ENCODE assay signal across 17 cellular contexts in the genomic region with DNA sequence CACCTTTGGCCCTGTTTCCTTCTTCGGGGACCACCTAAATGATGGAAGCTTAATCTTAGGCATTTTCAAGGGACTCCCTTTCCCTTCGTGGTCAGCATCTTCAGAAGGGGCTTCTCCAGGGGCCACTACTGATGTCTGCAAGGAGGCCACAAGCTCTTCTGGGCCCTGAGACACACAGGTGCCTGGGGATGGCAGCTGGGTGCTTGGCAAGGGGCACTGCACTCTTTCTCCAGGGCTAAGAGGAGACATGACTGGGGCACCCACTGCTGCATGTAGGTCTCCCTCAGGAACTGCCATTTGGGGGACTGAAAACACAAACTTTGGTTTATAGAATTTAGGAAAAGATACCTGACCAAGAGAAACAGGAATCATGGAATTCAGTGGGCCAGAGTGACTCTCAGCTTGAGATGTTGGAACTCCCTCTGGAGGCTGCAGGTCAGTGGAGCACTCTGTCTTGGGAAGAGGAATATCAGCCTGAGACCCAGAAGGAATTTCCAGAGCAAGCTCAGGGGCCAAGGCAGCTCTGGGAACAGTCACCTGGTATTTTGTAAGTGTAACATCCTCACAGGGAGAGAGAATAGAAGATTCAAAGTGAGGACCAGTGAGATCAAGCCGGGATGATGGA. TPM values are rescaled to one million over a fixed set of nuclear protein-coding genes. Genes with fewer than 3 reads are reported as not detected.
DNase-seq lines count a peak whose midpoint lies in the region; ATAC-seq, FAIRE-seq and TF ChIP-seq lines count a peak whose summit lies in the region.
"Had no signal": no experiment of that assay in that cellular context is flagged by ENCODE, and none has a peak within 500 bp of the region (broad histone marks: within the 10 kb centered on the region; RNA-seq: fewer than 3 reads in every experiment).

No MANE protein-coding gene starts in this region.

- TF ChIP-seq POLR2A in HepG2 (IDR thresholded peaks at IDR 0.05; ENCODE audit: insufficient read depth in 1 of 2, low read depth in 2 of 2, low read length in 2 of 2) (no peak), right lobe of liver (IDR thresholded peaks at IDR 0.05) (no peak)

- no peak overlapping the region for H2AFZ ChIP-seq in HepG2 (ENCODE audit: low read length)
- no peak overlapping the region for H2AFZ ChIP-seq in OCI-LY3 (ENCODE audit: low read depth, low read length)
- H2AFZ ChIP-seq in trophoblast cell (ENCODE audit: insufficient read depth, low read length, poor library complexity): no peak overlapping the region
- H2AFZ ChIP-seq: GM23248 had no signal

- CTCF ChIA-PET in HepG2 (lab: Yijun Ruan, JAX; ENCODE audit: low intra/inter-chr PET ratio, low total read pairs): no interaction called here

- H3K27ac ChIP-seq in HepG2 (ENCODE audit: extremely low read length, insufficient read depth, low read length) (no peak overlapping the region), right lobe of liver (no peak overlapping the region), OCI-LY3 (ENCODE audit: low read length) (no peak overlapping the region), foreskin keratinocyte (no peak overlapping the region), trophoblast cell (ENCODE audit: low read depth, low read length) (no peak overlapping the region)
- H3K27ac ChIP-seq: GM23248, ovary had no signal

- no peak overlapping the region for H2BK12ac ChIP-seq in trophoblast cell (ENCODE audit: low read length)

- H4K12ac ChIP-seq in trophoblast cell (ENCODE audit: low read depth, low read length): no peak overlapping the region

- in situ Hi-C loops in HepG2 (cut with HindIII; ENCODE audit: extremely low pct_ligation_motif_present, low pct_unique_long_range_greater_than_20kb): no loop called here

- WGBS in HepG2 (ENCODE audit: low lambda C conversion rate): 4% methylated on average over 3 of the region's 3 CpGs
- WGBS in right lobe of liver (ENCODE audit: insufficient coverage, low coverage, low lambda C conversion rate, missing lambda C conversion rate): 67% methylated on average over 3 of the region's 3 CpGs
- WGBS in trophoblast cell (ENCODE audit: extremely low coverage, insufficient coverage, insufficient read length): no CpG with 5 or more reads among the region's 3 CpGs

- H3K4me3 ChIP-seq in HepG2 (replicated peaks in 1 of 3; ENCODE audit: insufficient read depth in 1 of 3, low read depth in 2 of 3, low read length in 3 of 3): no peak overlapping the region
- no peak overlapping the region for H3K4me3 ChIP-seq in right lobe of liver
- no peak overlapping the region for H3K4me3 ChIP-seq in OCI-LY3 (ENCODE audit: low read length)
- H3K4me3 ChIP-seq in trophoblast cell (ENCODE audit: low read depth, low read length): no peak overlapping the region
- H3K4me3 ChIP-seq: GM23248, ovary had no signal

- no TSS peak for BruUV-seq in HepG2 (replicated peaks; lab: Mats Ljungman, UMichigan)

- H3K36me3 ChIP-seq in HepG2 (replicated peaks in 1 of 2; ENCODE audit: control insufficient read depth in 1 of 2, insufficient read depth in 2 of 2, low read length in 2 of 2) (no peaks in the 10 kb centered on the region), right lobe of liver (no peaks in the 10 kb centered on the region), OCI-LY3 (replicated peaks; ENCODE audit: low read depth, low read length) (no peaks in the 10 kb centered on the region), trophoblast cell (ENCODE audit: control insufficient read depth in 1 of 2, insufficient read depth in 2 of 2, low read length in 2 of 2) (no peaks in the 10 kb centered on the region)
- H3K36me3 ChIP-seq: ovary had no signal

- H3K14ac ChIP-seq in trophoblast cell (ENCODE audit: low read length): no peak overlapping the region

- H2AK5ac ChIP-seq in trophoblast cell (ENCODE audit: low read length): no peak overlapping the region

- no peaks in the 10 kb centered on the region for H3K79me1 ChIP-seq in trophoblast cell (ENCODE audit: low read length)

- H3K9me3 ChIP-seq in HepG2 (ENCODE audit: low read length) (no peaks in the 10 kb centered on the region), right lobe of liver (no peaks in the 10 kb centered on the region), OCI-LY3 (ENCODE audit: insufficient read depth, low read length) (no peaks in the 10 kb centered on the region), trophoblast cell (ENCODE audit: insufficient read depth, low read depth, low read length) (peaks cover 19% of the 10 kb centered on the region)
- H3K9me3 ChIP-seq: ovary had no signal

- no peak overlapping the region for H2BK120ac ChIP-seq in trophoblast cell (ENCODE audit: insufficient read depth, low read length, poor library complexity)

- H3K4ac ChIP-seq in trophoblast cell (ENCODE audit: low read depth, low read length): no peak overlapping the region

- intact Hi-C loops in HepG2 (cut with micrococcal nuclease; ENCODE audit: unreplicated experiment) (no loop called here), right lobe of liver (cut with DNase I) (no loop called here)

- H4K20me1 ChIP-seq in HepG2 (ENCODE audit: insufficient read depth, low read length) (no peaks in the 10 kb centered on the region), OCI-LY3 (ENCODE audit: insufficient read depth, low read length) (no peaks in the 10 kb centered on the region)

- H3K4me1 ChIP-seq in HepG2 (ENCODE audit: insufficient read depth, low read length) (no peaks in the 10 kb centered on the region), right lobe of liver (no peaks in the 10 kb centered on the region), OCI-LY3 (ENCODE audit: low read length) (0 out of 2 replicates have a peak, but pooled peaks cover 5% of the 10 kb centered on the region), foreskin keratinocyte (no peaks in the 10 kb centered on the region), trophoblast cell (ENCODE audit: control insufficient read depth in 1 of 2, insufficient read depth in 2 of 2, low read length in 2 of 2) (no peaks in the 10 kb centered on the region)

- POLR2A ChIA-PET in HepG2 (lab: Yijun Ruan, JAX): no interaction called here

- no peak overlapping the region for H4K8ac ChIP-seq in trophoblast cell (ENCODE audit: low read depth, low read length)

- no peaks in the 10 kb centered on the region for H3K79me2 ChIP-seq in HepG2 (ENCODE audit: insufficient read depth, low read length)
- no peaks in the 10 kb centered on the region for H3K79me2 ChIP-seq in OCI-LY3 (ENCODE audit: low read length)
- H3K79me2 ChIP-seq in trophoblast cell (ENCODE audit: control insufficient read depth, insufficient read depth, low read length, poor library complexity): no peaks in the 10 kb centered on the region

- TF ChIP-seq EP300 in HepG2 (IDR thresholded peaks at IDR 0.05; ENCODE audit: low read depth in 2 of 2, low read length in 2 of 2): no peak
- TF ChIP-seq EP300 in HepG2 (CRISPR knock-in tag; IDR thresholded peaks at IDR 0.05; ENCODE audit: borderline replicate concordance): no peak

- no peak for TF ChIP-seq RAD21 in HepG2 (CRISPR knock-in tag; IDR thresholded peaks at IDR 0.05)

- TF ChIP-seq CTCF in HepG2 (CRISPR knock-in tag; IDR thresholded peaks at IDR 0.05): peak; percentile 40
- TF ChIP-seq CTCF in right lobe of liver (IDR thresholded peaks at IDR 0.05): no peak
- TF ChIP-seq CTCF in OCI-LY3 (IDR thresholded peaks at IDR 0.05; ENCODE audit: low read depth, low read length): peak; percentile 19
- peak; percentile 31 for TF ChIP-seq CTCF in foreskin keratinocyte (conservative IDR thresholded peaks at IDR 0.05)

- H3K9ac ChIP-seq in HepG2 (ENCODE audit: insufficient read depth, low read depth, low read length) (no peak overlapping the region), OCI-LY3 (ENCODE audit: low read length) (no peak overlapping the region), trophoblast cell (ENCODE audit: low read length) (no peak overlapping the region)
- H3K9ac ChIP-seq: GM23248 had no signal

- H3K23ac ChIP-seq in trophoblast cell (ENCODE audit: low read length): no peak overlapping the region

- H4K91ac ChIP-seq in trophoblast cell (ENCODE audit: low read depth, low read length): no peak overlapping the region

- H3K27me3 ChIP-seq in HepG2 (ENCODE audit: control insufficient read depth in 1 of 2, insufficient read depth in 2 of 2, low read length in 2 of 2): peaks cover 5 to 77% of the 10 kb centered on the region in 2 experiments; a peak in 4 of 5 replicates
- no peaks in the 10 kb centered on the region for H3K27me3 ChIP-seq in right lobe of liver
- peaks cover 43% of the 10 kb centered on the region for H3K27me3 ChIP-seq in OCI-LY3 (ENCODE audit: low read depth, low read length)
- H3K27me3 ChIP-seq in foreskin keratinocyte: no peaks in the 10 kb centered on the region
- peaks cover 2% of the 10 kb centered on the region for H3K27me3 ChIP-seq in trophoblast cell (ENCODE audit: insufficient read depth, low read length)
- H3K27me3 ChIP-seq: ovary had no signal

- ATAC-seq in HepG2 (peak; percentile 66), right lobe of liver (no peak), foreskin keratinocyte (no peak), GM19452 (IDR thresholded peaks at IDR 0.05; ENCODE audit: unreplicated experiment) (no peak), GM19328 (IDR thresholded peaks at IDR 0.05; ENCODE audit: unreplicated experiment) (no peak)
- ATAC-seq: activated CD8-positive, alpha-beta T cell treated with anti-CD3 and anti-CD28 coated beads, Interleukin-2, amount 10 ng/mL, durations not matched to agents 7 days and 5 days; stimulated activated naive B cell treated with anti-CD40 and anti-IgM and Interleukin-4, amounts not matched to agents 10 μg/mL and 1 μg/mL and 100 μg/mL, for 72 hours had no signal

- DNase-seq in HepG2 (ENCODE audit: low spot score) (no peak), right lobe of liver (no peak), foreskin keratinocyte (no peak), trophoblast cell (no peak)
- DNase-seq in stimulated activated CD4-positive, alpha-beta T cell treated with anti-CD3 and anti-CD28 coated beads, Interleukin-15, amount 100 ng/mL, for 24 hours: no peak
- DNase-seq: activated CD8-positive, alpha-beta T cell treated with anti-CD3 and anti-CD28 coated beads, Interleukin-2, amount 10 ng/mL, durations not matched to agents 7 days and 5 days; CD4-positive, CD25-positive, alpha-beta regulatory T cell; GM23248; KBM-7; NCI-H2171; OCI-M1; stimulated activated naive B cell treated with anti-CD40 and anti-IgM and Interleukin-4, amounts not matched to agents 10 μg/mL and 1 μg/mL and 100 μg/mL, for 72 hours had no signal

- FAIRE-seq in HepG2 (lab: Jason Lieb, UNC): no peak

- no peak overlapping the region for H3K4me2 ChIP-seq in HepG2 (ENCODE audit: low read depth, low read length)
- H3K4me2 ChIP-seq in OCI-LY3 (ENCODE audit: low read length): no peak overlapping the region
- no peak overlapping the region for H3K4me2 ChIP-seq in trophoblast cell (ENCODE audit: low read length)

- H3K18ac ChIP-seq in trophoblast cell (ENCODE audit: low read length): no peak overlapping the region

- no peak overlapping the region for H2BK5ac ChIP-seq in trophoblast cell (ENCODE audit: low read depth, low read length, poor library complexity)

RNA-seq across cellular contexts. Expression of gene PLD4, which starts 16.0 kb away (rescaled TPM):
- not detected in 2 replicates for total RNA-seq in HepG2 (2016; rRNA removed; fragmentation: Illumina TruSeq; extraction: Trizol)
- not detected in 2 replicates for total RNA-seq in HepG2 (2016; cell fraction: cytosol; rRNA removed; fragmentation: Illumina TruSeq; extraction: Trizol; ENCODE audit: low read depth)
- total RNA-seq in HepG2 (2016; cell fraction: insoluble cytoplasmic fraction; rRNA removed; fragmentation: Illumina TruSeq; extraction: Trizol): not detected in 2 replicates
- not detected in 2 replicates for total RNA-seq in HepG2 (2016; cell fraction: membrane; rRNA removed; fragmentation: Illumina TruSeq; extraction: Trizol)
- total RNA-seq in HepG2 (2016; cell fraction: nucleus; rRNA removed; fragmentation: Illumina TruSeq; extraction: Trizol): not detected in 2 replicates
- polyA plus RNA-seq in HepG2 (2011; rRNA removed): not detected in 2 replicates
- polyA plus RNA-seq in HepG2 (2011; cell fraction: cytosol; rRNA removed): not detected in 2 replicates
- polyA plus RNA-seq in HepG2 (2011; cell fraction: nucleus; rRNA removed): not detected in 2 replicates
- polyA plus RNA-seq in HepG2 (2012): not detected in 2 replicates
- not detected in 2 replicates for polyA plus RNA-seq in HepG2 (2016; cell fraction: cytosol; fragmentation: Illumina TruSeq; extraction: Trizol; ENCODE audit: low read depth)
- not detected in 2 replicates for polyA plus RNA-seq in HepG2 (2016; cell fraction: insoluble cytoplasmic fraction; fragmentation: Illumina TruSeq; extraction: Trizol; ENCODE audit: low read depth)
- polyA plus RNA-seq in HepG2 (2016; cell fraction: membrane; fragmentation: Illumina TruSeq; extraction: Trizol; ENCODE audit: low read depth): not detected in 2 replicates
- not detected in 2 replicates for polyA plus RNA-seq in HepG2 (2016; cell fraction: nucleus; fragmentation: Illumina TruSeq; extraction: Trizol; ENCODE audit: insufficient read depth, low read depth)
- 0.02 TPM in 1 of 2 replicates, not detected in the other for polyA minus RNA-seq in HepG2 (2011; rRNA and poly(A)+ RNA removed; ENCODE audit: low replicate concordance)
- not detected in 2 replicates for polyA minus RNA-seq in HepG2 (2011; cell fraction: cytosol; rRNA and poly(A)+ RNA removed)
- polyA minus RNA-seq in HepG2 (2011; cell fraction: nucleus; rRNA and poly(A)+ RNA removed): not detected in 2 replicates
- under 1 TPM in 4 of 6 experiments, not detected in 2; 0.12 to 0.49 (median 0.33) TPM for total RNA-seq in right lobe of liver
- not detected in 2 replicates for total RNA-seq in foreskin keratinocyte
- 0.02 and 0.03 TPM in 2 replicates for polyA plus RNA-seq in foreskin keratinocyte
- 0.04 and 0.08 TPM in 2 replicates for polyA plus RNA-seq in trophoblast cell (2013)
- total RNA-seq: activated CD8-positive, alpha-beta T cell treated with anti-CD3 and anti-CD28 coated beads, Interleukin-2, amount 10 ng/mL, durations not matched to agents 7 days and 5 days; CD4-positive, CD25-positive, alpha-beta regulatory T cell; GM23248; lung microvascular endothelial cell had no signal
- polyA plus RNA-seq: GM23248 had no signal

RNA-seq across cellular contexts. Expression of gene AHNAK2, which starts 37.5 kb away (rescaled TPM):
- 0.15 and 0.18 TPM in 2 replicates for total RNA-seq in HepG2 (2016; rRNA removed; fragmentation: Illumina TruSeq; extraction: Trizol)
- not detected in 2 replicates for total RNA-seq in HepG2 (2016; cell fraction: cytosol; rRNA removed; fragmentation: Illumina TruSeq; extraction: Trizol; ENCODE audit: low read depth)
- total RNA-seq in HepG2 (2016; cell fraction: insoluble cytoplasmic fraction; rRNA removed; fragmentation: Illumina TruSeq; extraction: Trizol): 0.10 and 0.11 TPM in 2 replicates
- total RNA-seq in HepG2 (2016; cell fraction: membrane; rRNA removed; fragmentation: Illumina TruSeq; extraction: Trizol): 0.06 and 0.07 TPM in 2 replicates
- total RNA-seq in HepG2 (2016; cell fraction: nucleus; rRNA removed; fragmentation: Illumina TruSeq; extraction: Trizol): 0.53 and 0.68 TPM in 2 replicates
- 0.10 and 0.11 TPM in 2 replicates for polyA plus RNA-seq in HepG2 (2011; rRNA removed)
- 0.08 and 0.09 TPM in 2 replicates for polyA plus RNA-seq in HepG2 (2011; cell fraction: cytosol; rRNA removed)
- polyA plus RNA-seq in HepG2 (2011; cell fraction: nucleus; rRNA removed): 0.28 and 0.37 TPM in 2 replicates
- 0.04 TPM in 2 replicates for polyA plus RNA-seq in HepG2 (2012)
- polyA plus RNA-seq in HepG2 (2016; cell fraction: cytosol; fragmentation: Illumina TruSeq; extraction: Trizol; ENCODE audit: low read depth): not detected in 2 replicates
- 0.07 and 0.11 TPM in 2 replicates for polyA plus RNA-seq in HepG2 (2016; cell fraction: insoluble cytoplasmic fraction; fragmentation: Illumina TruSeq; extraction: Trizol; ENCODE audit: low read depth)
- not detected in 2 replicates for polyA plus RNA-seq in HepG2 (2016; cell fraction: membrane; fragmentation: Illumina TruSeq; extraction: Trizol; ENCODE audit: low read depth)
- polyA plus RNA-seq in HepG2 (2016; cell fraction: nucleus; fragmentation: Illumina TruSeq; extraction: Trizol; ENCODE audit: insufficient read depth, low read depth): 0.57 and 0.65 TPM in 2 replicates
- 0.34 and 31.9 TPM in 2 replicates for polyA minus RNA-seq in HepG2 (2011; rRNA and poly(A)+ RNA removed; ENCODE audit: low replicate concordance)
- 0.30 and 0.35 TPM in 2 replicates for polyA minus RNA-seq in HepG2 (2011; cell fraction: cytosol; rRNA and poly(A)+ RNA removed)
- polyA minus RNA-seq in HepG2 (2011; cell fraction: nucleus; rRNA and poly(A)+ RNA removed): 0.39 and 0.62 TPM in 2 replicates
- 10 to 100 TPM in 1 of 6 experiments, 1 to 10 TPM in 5; 2.1 to 12.2 (median 4.6) TPM for total RNA-seq in right lobe of liver
- 183 and 225 TPM in 2 replicates for total RNA-seq in foreskin keratinocyte
- 73.0 and 79.4 TPM in 2 replicates for polyA plus RNA-seq in foreskin keratinocyte
- 1.2 and 1.5 TPM in 2 replicates for polyA plus RNA-seq in trophoblast cell (2013)
- total RNA-seq: activated CD8-positive, alpha-beta T cell treated with anti-CD3 and anti-CD28 coated beads, Interleukin-2, amount 10 ng/mL, durations not matched to agents 7 days and 5 days; CD4-positive, CD25-positive, alpha-beta regulatory T cell had no signal
- polyA plus RNA-seq: CD4-positive, CD25-positive, alpha-beta regulatory T cell had no signal

RNA-seq across cellular contexts. Expression of gene CLBA1, which starts 45.0 kb away (rescaled TPM):
- total RNA-seq in HepG2 (2016; rRNA removed; fragmentation: Illumina TruSeq; extraction: Trizol): 1.4 and 1.5 TPM in 2 replicates
- 0.44 and 0.71 TPM in 2 replicates for total RNA-seq in HepG2 (2016; cell fraction: cytosol; rRNA removed; fragmentation: Illumina TruSeq; extraction: Trizol; ENCODE audit: low read depth)
- 1.4 and 1.7 TPM in 2 replicates for total RNA-seq in HepG2 (2016; cell fraction: insoluble cytoplasmic fraction; rRNA removed; fragmentation: Illumina TruSeq; extraction: Trizol)
- 0.99 and 1.0 TPM in 2 replicates for total RNA-seq in HepG2 (2016; cell fraction: membrane; rRNA removed; fragmentation: Illumina TruSeq; extraction: Trizol)
- total RNA-seq in HepG2 (2016; cell fraction: nucleus; rRNA removed; fragmentation: Illumina TruSeq; extraction: Trizol): 1.7 and 2.1 TPM in 2 replicates
- 1.2 and 1.3 TPM in 2 replicates for polyA plus RNA-seq in HepG2 (2011; rRNA removed)
- polyA plus RNA-seq in HepG2 (2011; cell fraction: cytosol; rRNA removed): 0.75 and 0.95 TPM in 2 replicates
- polyA plus RNA-seq in HepG2 (2011; cell fraction: nucleus; rRNA removed): 2.8 and 3.0 TPM in 2 replicates
- 0.49 and 0.51 TPM in 2 replicates for polyA plus RNA-seq in HepG2 (2012)
- 0.28 and 0.33 TPM in 2 replicates for polyA plus RNA-seq in HepG2 (2016; cell fraction: cytosol; fragmentation: Illumina TruSeq; extraction: Trizol; ENCODE audit: low read depth)
- polyA plus RNA-seq in HepG2 (2016; cell fraction: insoluble cytoplasmic fraction; fragmentation: Illumina TruSeq; extraction: Trizol; ENCODE audit: low read depth): 1.3 and 1.7 TPM in 2 replicates
- 0.65 and 0.66 TPM in 2 replicates for polyA plus RNA-seq in HepG2 (2016; cell fraction: membrane; fragmentation: Illumina TruSeq; extraction: Trizol; ENCODE audit: low read depth)
- 1.8 and 3.1 TPM in 2 replicates for polyA plus RNA-seq in HepG2 (2016; cell fraction: nucleus; fragmentation: Illumina TruSeq; extraction: Trizol; ENCODE audit: insufficient read depth, low read depth)
- polyA minus RNA-seq in HepG2 (2011; rRNA and poly(A)+ RNA removed; ENCODE audit: low replicate concordance): 0.44 and 7.1 TPM in 2 replicates
- 1.1 TPM in 1 of 2 replicates, not detected in the other for polyA minus RNA-seq in HepG2 (2011; cell fraction: cytosol; rRNA and poly(A)+ RNA removed)
- polyA minus RNA-seq in HepG2 (2011; cell fraction: nucleus; rRNA and poly(A)+ RNA removed): 0.90 and 1.1 TPM in 2 replicates
- total RNA-seq in right lobe of liver: 1 to 10 TPM; 1.5 to 3.3 (median 2.5) TPM
- total RNA-seq in foreskin keratinocyte: 7.4 and 8.3 TPM in 2 replicates
- 6.1 and 6.8 TPM in 2 replicates for polyA plus RNA-seq in foreskin keratinocyte
- 2.2 and 2.6 TPM in 2 replicates for polyA plus RNA-seq in trophoblast cell (2013)

Comparison
In these comparisons a context has a peak if more than half of its experiments do, and no peak if none do; other contexts are left out.
1. CTCF ChIP-seq: peak in HepG2 (single experiment), OCI-LY3 (single experiment) and foreskin keratinocyte (single experiment); none in right lobe of liver (0 of 4).
2. RNA of gene AHNAK2, which starts 37.5 kb away (total RNA-seq): 183 to 225 TPM in foreskin keratinocyte; 2.1 to 12.2 TPM in right lobe of liver and 0.06 to 0.68 TPM in HepG2; every median in the first group is over 10 times any median in the second.